1 cellular context compared by ENCODE assay signal in the genomic region with DNA sequence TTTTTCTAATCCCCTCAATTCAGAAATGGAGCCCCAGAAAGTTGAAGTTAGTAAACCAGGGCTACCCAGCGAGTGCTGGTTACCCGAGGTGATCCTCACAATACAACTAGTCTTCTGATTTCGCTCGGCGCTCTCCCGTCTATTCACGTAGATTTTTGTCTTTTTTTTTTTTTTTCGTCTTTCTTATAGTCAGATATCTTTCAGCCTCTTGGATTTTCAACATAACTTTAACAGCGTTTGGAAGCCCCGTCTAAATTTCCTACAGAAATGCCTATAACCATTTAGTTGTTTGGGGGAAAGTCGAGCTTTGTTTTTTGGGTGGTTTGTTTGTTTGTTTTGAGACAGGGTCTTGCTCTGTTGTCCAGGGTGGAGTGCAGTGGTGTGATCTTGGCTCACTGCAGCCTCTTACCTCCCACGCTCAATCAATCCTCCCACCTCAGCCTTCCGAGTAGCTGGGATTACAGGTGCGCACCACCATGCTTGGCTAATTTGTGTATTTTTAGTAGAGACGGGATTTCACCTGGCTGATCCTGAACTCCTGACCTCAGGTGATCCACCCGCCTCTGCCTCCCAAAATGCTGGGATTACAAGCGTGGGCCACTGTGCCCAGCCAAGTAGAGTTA.
TF ChIP-seq lines count a peak whose summit lies in the region.

No MANE protein-coding gene starts in this region.

TF ChIP-seq in IMR-90, 13 proteins besides CTCF, POLR2A, EP300 and RAD21 (continued from another document):
- TF ChIP-seq FOS (IDR thresholded peaks at IDR 0.05; ENCODE audit: low read depth, low read length) (no peak), CEBPB (IDR thresholded peaks at IDR 0.05; ENCODE audit: low read depth, low read length) (no peak), NFE2L2 (IDR thresholded peaks at IDR 0.05; ENCODE audit: low read depth, low read length) (no peak), RFX5 (IDR thresholded peaks at IDR 0.05; ENCODE audit: low read depth, low read length) (no peak), RCOR1 (IDR thresholded peaks at IDR 0.05; ENCODE audit: insufficient replicate concordance, low read length) (no peak), MAZ (IDR thresholded peaks at IDR 0.05; ENCODE audit: borderline replicate concordance, low read depth, low read length) (no peak), MXI1 (IDR thresholded peaks at IDR 0.05; ENCODE audit: borderline replicate concordance, low read depth, low read length) (no peak), MAFK (IDR thresholded peaks at IDR 0.05; ENCODE audit: low read depth, low read length) (no peak), SMC3 (IDR thresholded peaks at IDR 0.05; ENCODE audit: low read depth, low read length) (no peak)
